ENCODE assay signal across 1 cellular context in the genomic region with DNA sequence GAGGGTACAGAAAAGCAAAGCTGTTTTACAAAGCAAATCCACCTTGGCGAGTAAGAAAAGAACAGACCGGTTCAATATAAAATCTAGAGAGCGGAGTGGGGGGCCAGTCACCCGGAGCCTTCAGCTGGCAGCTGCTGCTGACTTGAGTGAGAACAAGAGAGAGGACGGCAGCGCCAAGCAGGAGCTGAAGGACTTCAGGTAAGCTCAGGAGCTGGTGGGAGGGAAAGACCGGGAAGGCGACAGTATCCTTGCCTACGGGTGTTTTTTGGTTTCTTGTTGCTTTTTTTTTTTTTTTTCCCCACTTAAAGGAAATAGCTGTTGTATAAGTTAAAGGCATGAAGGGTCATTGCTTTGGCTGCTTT.
TF ChIP-seq lines count a peak whose summit lies in the region.

No MANE protein-coding gene starts in this region.

TF ChIP-seq in SK-N-SH, 30 proteins besides CTCF, POLR2A, EP300 and RAD21 (continued from another document):
- TF ChIP-seq, protein P1, sequence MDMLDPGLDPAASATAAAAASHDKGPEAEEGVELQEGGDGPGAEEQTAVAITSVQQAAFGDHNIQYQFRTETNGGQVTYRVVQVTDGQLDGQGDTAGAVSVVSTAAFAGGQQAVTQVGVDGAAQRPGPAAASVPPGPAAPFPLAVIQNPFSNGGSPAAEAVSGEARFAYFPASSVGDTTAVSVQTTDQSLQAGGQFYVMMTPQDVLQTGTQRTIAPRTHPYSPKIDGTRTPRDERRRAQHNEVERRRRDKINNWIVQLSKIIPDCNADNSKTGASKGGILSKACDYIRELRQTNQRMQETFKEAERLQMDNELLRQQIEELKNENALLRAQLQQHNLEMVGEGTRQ (IDR thresholded peaks at IDR 0.05; ENCODE audit: borderline replicate concordance, low read depth, low read length), result no peak
- no peak for TF ChIP-seq FOXM1 (IDR thresholded peaks at IDR 0.05; ENCODE audit: low read depth)
- TF ChIP-seq, protein P2, sequence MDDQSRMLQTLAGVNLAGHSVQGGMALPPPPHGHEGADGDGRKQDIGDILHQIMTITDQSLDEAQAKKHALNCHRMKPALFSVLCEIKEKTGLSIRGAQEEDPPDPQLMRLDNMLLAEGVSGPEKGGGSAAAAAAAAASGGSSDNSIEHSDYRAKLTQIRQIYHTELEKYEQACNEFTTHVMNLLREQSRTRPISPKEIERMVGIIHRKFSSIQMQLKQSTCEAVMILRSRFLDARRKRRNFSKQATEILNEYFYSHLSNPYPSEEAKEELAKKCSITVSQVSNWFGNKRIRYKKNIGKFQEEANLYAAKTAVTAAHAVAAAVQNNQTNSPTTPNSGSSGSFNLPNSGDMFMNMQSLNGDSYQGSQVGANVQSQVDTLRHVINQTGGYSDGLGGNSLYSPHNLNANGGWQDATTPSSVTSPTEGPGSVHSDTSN (IDR thresholded peaks at IDR 0.05), result no peak
TF ChIP-seq in SK-N-SH: peak in this region for 0.
